ENCODE assay signal across 1 cellular context in genomic region chr9:86359480-86359879, GRCh38.
TF ChIP-seq lines count a peak whose summit lies in the region.

No MANE protein-coding gene starts in this region.

TF ChIP-seq in HepG2, 621 proteins besides CTCF, POLR2A, EP300 and RAD21 (continued from another document):
- TF ChIP-seq ZHX2 (IDR thresholded peaks at IDR 0.05; ENCODE audit: low read depth) (no peak), ZHX2 (CRISPR knock-in tag; IDR thresholded peaks at IDR 0.05; ENCODE audit: borderline replicate concordance) (no peak), ATF5 (CRISPR knock-in tag; IDR thresholded peaks at IDR 0.05; ENCODE audit: low read depth) (no peak), ZNF577 (CRISPR knock-in tag; IDR thresholded peaks at IDR 0.05; ENCODE audit: borderline replicate concordance, low read depth) (no peak)
